8 cellular contexts compared by ENCODE assay signal in the genomic region with DNA sequence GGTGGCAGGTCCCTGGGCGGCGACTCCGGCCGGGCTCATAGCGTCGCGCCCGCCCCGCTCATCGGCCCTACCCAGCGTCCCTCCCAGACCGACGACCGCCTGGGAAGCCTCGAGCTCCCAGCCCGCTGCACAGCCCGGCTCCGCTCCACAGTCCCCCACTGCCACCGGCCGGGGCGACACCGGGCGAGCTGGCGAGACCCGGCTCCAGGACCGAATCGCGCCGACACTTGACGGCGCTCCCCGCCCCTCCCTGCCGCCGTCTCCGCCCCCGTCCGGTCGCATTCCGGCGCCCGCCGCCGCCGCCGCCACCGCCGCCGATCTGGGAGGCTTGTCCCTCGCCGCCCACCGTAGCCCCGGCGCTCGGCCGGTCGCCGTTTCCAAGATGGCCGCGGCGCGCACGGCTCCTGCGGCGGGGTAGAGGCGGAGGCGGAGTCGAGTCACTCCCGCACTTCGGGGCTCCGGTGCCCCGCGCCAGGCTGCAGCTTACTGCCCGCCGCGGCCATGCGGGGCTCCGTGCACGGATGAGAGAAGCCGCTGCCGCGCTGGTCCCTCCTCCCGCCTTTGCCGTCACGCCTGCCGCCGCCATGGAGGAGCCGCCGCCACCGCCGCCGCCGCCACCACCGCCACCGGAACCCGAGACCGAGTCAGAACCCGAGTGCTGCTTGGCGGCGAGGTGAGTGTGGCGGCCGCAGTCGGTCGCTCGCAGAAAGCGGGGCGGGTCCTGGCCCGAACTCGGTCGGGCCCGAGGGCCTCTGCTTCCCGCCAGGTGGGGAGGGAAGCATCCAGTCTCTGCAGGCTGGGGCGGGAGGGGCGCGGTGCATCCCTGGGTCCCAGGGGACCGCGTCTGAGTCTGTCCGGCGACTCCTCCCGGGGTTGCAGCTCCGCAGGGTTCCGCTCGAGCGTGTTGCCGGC. TPM values are rescaled to one million over a fixed set of nuclear protein-coding genes. Genes with fewer than 3 reads are reported as not detected.
DNase-seq lines count a peak whose midpoint lies in the region; ATAC-seq lines count a peak whose summit lies in the region.

A gene with protein sequence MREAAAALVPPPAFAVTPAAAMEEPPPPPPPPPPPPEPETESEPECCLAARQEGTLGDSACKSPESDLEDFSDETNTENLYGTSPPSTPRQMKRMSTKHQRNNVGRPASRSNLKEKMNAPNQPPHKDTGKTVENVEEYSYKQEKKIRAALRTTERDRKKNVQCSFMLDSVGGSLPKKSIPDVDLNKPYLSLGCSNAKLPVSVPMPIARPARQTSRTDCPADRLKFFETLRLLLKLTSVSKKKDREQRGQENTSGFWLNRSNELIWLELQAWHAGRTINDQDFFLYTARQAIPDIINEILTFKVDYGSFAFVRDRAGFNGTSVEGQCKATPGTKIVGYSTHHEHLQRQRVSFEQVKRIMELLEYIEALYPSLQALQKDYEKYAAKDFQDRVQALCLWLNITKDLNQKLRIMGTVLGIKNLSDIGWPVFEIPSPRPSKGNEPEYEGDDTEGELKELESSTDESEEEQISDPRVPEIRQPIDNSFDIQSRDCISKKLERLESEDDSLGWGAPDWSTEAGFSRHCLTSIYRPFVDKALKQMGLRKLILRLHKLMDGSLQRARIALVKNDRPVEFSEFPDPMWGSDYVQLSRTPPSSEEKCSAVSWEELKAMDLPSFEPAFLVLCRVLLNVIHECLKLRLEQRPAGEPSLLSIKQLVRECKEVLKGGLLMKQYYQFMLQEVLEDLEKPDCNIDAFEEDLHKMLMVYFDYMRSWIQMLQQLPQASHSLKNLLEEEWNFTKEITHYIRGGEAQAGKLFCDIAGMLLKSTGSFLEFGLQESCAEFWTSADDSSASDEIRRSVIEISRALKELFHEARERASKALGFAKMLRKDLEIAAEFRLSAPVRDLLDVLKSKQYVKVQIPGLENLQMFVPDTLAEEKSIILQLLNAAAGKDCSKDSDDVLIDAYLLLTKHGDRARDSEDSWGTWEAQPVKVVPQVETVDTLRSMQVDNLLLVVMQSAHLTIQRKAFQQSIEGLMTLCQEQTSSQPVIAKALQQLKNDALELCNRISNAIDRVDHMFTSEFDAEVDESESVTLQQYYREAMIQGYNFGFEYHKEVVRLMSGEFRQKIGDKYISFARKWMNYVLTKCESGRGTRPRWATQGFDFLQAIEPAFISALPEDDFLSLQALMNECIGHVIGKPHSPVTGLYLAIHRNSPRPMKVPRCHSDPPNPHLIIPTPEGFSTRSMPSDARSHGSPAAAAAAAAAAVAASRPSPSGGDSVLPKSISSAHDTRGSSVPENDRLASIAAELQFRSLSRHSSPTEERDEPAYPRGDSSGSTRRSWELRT (N-terminal part only) (plus strand): TSS at position 359 of the 912 bp plus-strand sequence. CDS start 163 bp downstream, at position 522.

- no peaks in the 10 kb centered on the region for H3K36me3 Mint-ChIP-seq in activated CD4-positive, alpha-beta T cell treated with anti-CD3 and anti-CD28 coated beads for 36 hours (ENCODE audit: low read depth)

- ATAC-seq in GM18861 (IDR thresholded peaks at IDR 0.05; ENCODE audit: unreplicated experiment), result peak; percentile 51
- peak; percentile 74 for ATAC-seq in HG03066 (IDR thresholded peaks at IDR 0.05; ENCODE audit: low read depth, unreplicated experiment)
- ATAC-seq in activated CD4-positive, alpha-beta T cell treated with anti-CD3 and anti-CD28 coated beads for 36 hours, result peak; percentile 69
- peak; percentile 89 for ATAC-seq in left colon

- peak within 1 kb of the TSS; percentile 83 for H3K27ac Mint-ChIP-seq in activated CD4-positive, alpha-beta T cell treated with anti-CD3 and anti-CD28 coated beads for 36 hours

- H3K27ac ChIP-seq in cingulate gyrus (ENCODE audit: low read depth, low read length), result peak within 1 kb of the TSS; percentile 85

- H3K4me3 Mint-ChIP-seq in activated CD4-positive, alpha-beta T cell treated with anti-CD3 and anti-CD28 coated beads for 36 hours, result peak within 1 kb of the TSS; percentile 93

- no peaks in the 10 kb centered on the region for H3K9me3 Mint-ChIP-seq in activated CD4-positive, alpha-beta T cell treated with anti-CD3 and anti-CD28 coated beads for 36 hours (ENCODE audit: low read depth)

- no peaks in the 10 kb centered on the region for H3K27me3 Mint-ChIP-seq in activated CD4-positive, alpha-beta T cell treated with anti-CD3 and anti-CD28 coated beads for 36 hours

- peak; percentile 79 for DNase-seq in AG08395 (ENCODE audit: low spot score)
- DNase-seq in NCI-H345 treated with DMSO at 0.1 percent for 48 hours (lab: John Stamatoyannopoulos, UW; ENCODE audit: unreplicated experiment), result peak; percentile 7
- peak; percentile 89 for DNase-seq in activated CD4-positive, alpha-beta T cell treated with anti-CD3 and anti-CD28 coated beads for 36 hours
- peak; percentile 76 to 85 for DNase-seq in left colon
- DNase-seq in stimulated activated CD4-positive, alpha-beta T cell treated with anti-CD3 and anti-CD28 coated beads, Interleukin-1b, Interleukin-23, amount 100 ng/mL, for 48 hours, result peak; percentile 78

- intact Hi-C loops in activated CD4-positive, alpha-beta T cell treated with anti-CD3 and anti-CD28 coated beads for 36 hours (cut with DNase I, micrococcal nuclease), result loop anchor here (1.0 to 10.0 kb wide), 11 partner anchors 61 to 1736 kb away; a partner anchor contains a TSS
- intact Hi-C loops in left colon (cut with DNase I, micrococcal nuclease), result loop anchor here in 1 of 2 donors (10.0 kb wide), 1 partner anchor 57 kb away; no protein-coding TSS in a partner anchor

- CTCF ChIA-PET in activated CD4-positive, alpha-beta T cell treated with anti-CD3 and anti-CD28 coated beads for 36 hours (lab: Charles Lee), result interaction anchor here (0.9 to 2.4 kb wide), 6 partner anchors 10 to 282 kb away, joined by 3 to 16 read pairs (median 3); a partner anchor contains a TSS

- H3K4me1 Mint-ChIP-seq in activated CD4-positive, alpha-beta T cell treated with anti-CD3 and anti-CD28 coated beads for 36 hours, result peaks cover 31% of the 10 kb centered on the region

- POLR2A ChIA-PET in activated CD4-positive, alpha-beta T cell treated with anti-CD3 and anti-CD28 coated beads for 36 hours (lab: Charles Lee), result interaction anchor here (0.5 to 0.6 kb wide), 2 partner anchors 18 to 1010 kb away, joined by 3 to 4 read pairs; no protein-coding TSS in a partner anchor

RNA-seq across cellular contexts. Expression of the gene that starts here (rescaled TPM):
- 10 to 100 TPM; 45.3 to 61.2 TPM for total RNA-seq in activated CD4-positive, alpha-beta T cell treated with anti-CD3 and anti-CD28 coated beads for 36 hours
- 10 to 100 TPM; 40.7 to 43.2 TPM for total RNA-seq in left colon

Comparison
In these comparisons a context has a peak if more than half of its experiments do, and no peak if none do; other contexts are left out.
1. Peak in every context shown above with its lines: DNase-seq, ATAC-seq and H3K27ac ChIP-seq.
2. DNase-seq: peak in every context shown above with its lines; median percentile 89 in activated CD4-positive, alpha-beta T cell treated with anti-CD3 and anti-CD28 coated beads for 36 hours; 80 in left colon; 79 in AG08395; 78 in stimulated activated CD4-positive, alpha-beta T cell treated with anti-CD3 and anti-CD28 coated beads, Interleukin-1b, Interleukin-23, amount 100 ng/mL, for 48 hours; 7 in NCI-H345 treated with DMSO at 0.1 percent for 48 hours.